In genomic region chr13:20383058-20383457, GRCh38 we compare ENCODE assay signal across 17 cellular contexts.
A peak's percentile ranks its signal among the peaks of the same experiment; 100 is the strongest.
DNase-seq lines count a peak whose midpoint lies in the region; ATAC-seq and TF ChIP-seq lines count a peak whose summit lies in the region.
"Had no signal": no experiment of that assay in that cellular context is flagged by ENCODE, and none has a peak within 500 bp of the region (broad histone marks: within the 10 kb centered on the region; RNA-seq: fewer than 3 reads in every experiment).

No MANE protein-coding gene starts in this region.

- peak; percentile 15 for DNase-seq in GM12865 (ENCODE audit: low read depth)
- DNase-seq in NCI-H1417 (lab: John Stamatoyannopoulos, UW) = peak in 2 of 3 experiments; percentile 41 to 80
- DNase-seq in NCI-H69 (lab: John Stamatoyannopoulos, UW) = peak; percentile 2
- peak; percentile 28 for DNase-seq in renal cortical epithelial cell (ENCODE audit: low read depth)
- DNase-seq in ecto neural progenitor cell (ENCODE audit: low spot score) = no peak
- no peak for DNase-seq in natural killer cell
- DNase-seq: DMS 273 treated with DMSO at 0.1 percent for 48 hours, EL, H7, MV-4-11, NCI-H187, NCI-H526, PC-9, SJCRH30, T-helper 17 cell had no signal

- no peak overlapping the region for H3K27ac Mint-ChIP-seq in natural killer cell
- H3K27ac Mint-ChIP-seq: IgD-negative memory B cell, T-helper 17 cell had no signal

- H3K4me3 ChIP-seq in GM12865 (ENCODE audit: low read depth, low read length) = no peak overlapping the region
- H3K4me3 ChIP-seq: PC-9, SJCRH30 had no signal

- ATAC-seq in HG03565 (IDR thresholded peaks at IDR 0.05; ENCODE audit: unreplicated experiment) (no peak), natural killer cell (no peak)
- ATAC-seq: T-helper 17 cell had no signal

- H3K9me3 Mint-ChIP-seq in natural killer cell = no peaks in the 10 kb centered on the region
- H3K9me3 Mint-ChIP-seq: IgD-negative memory B cell had no signal

- no peaks in the 10 kb centered on the region for H3K36me3 Mint-ChIP-seq in natural killer cell
- H3K36me3 Mint-ChIP-seq: IgD-negative memory B cell had no signal

- TF ChIP-seq CTCF in GM12865 (IDR thresholded peaks at IDR 0.05; ENCODE audit: insufficient read depth, low read depth, low read length, missing control alignments) (no peak), natural killer cell (IDR thresholded peaks at IDR 0.05) (no peak)

- H3K4me1 Mint-ChIP-seq in natural killer cell = peaks cover 4 to 10% of the 10 kb centered on the region in 2 donors

- H3K4me3 Mint-ChIP-seq in natural killer cell = no peak overlapping the region
- H3K4me3 Mint-ChIP-seq: IgD-negative memory B cell, T-helper 17 cell had no signal

- peaks cover 2 to 6% of the 10 kb centered on the region in 2 donors for H3K27me3 Mint-ChIP-seq in natural killer cell (ENCODE audit: low read depth in 2 of 2)
- H3K27me3 Mint-ChIP-seq: T-helper 17 cell had no signal

- intact Hi-C loops in natural killer cell (cut with micrococcal nuclease) = no loop called here

Comparison
In these comparisons a context has a peak if more than half of its experiments do, and no peak if none do; other contexts are left out.
1. DNase-seq: peak in GM12865 (single experiment), NCI-H1417 (2 of 3), NCI-H69 (single experiment) and renal cortical epithelial cell (single experiment); none in ecto neural progenitor cell (single experiment) and natural killer cell (single experiment).